Comparison of ENCODE assay signal across 3 cellular contexts in genomic region chr1:40743860-40744259, GRCh38.
TF ChIP-seq lines count a peak whose summit lies in the region.

No MANE protein-coding gene starts in this region.

TF ChIP-seq in GM23338, 12 proteins besides CTCF, POLR2A, EP300 and RAD21 (continues in another document):
- TF ChIP-seq CREB1 (CRISPR knock-in tag; IDR thresholded peaks at IDR 0.05; ENCODE audit: low read depth) = no peak
- TF ChIP-seq ZNF114 (CRISPR knock-in tag; IDR thresholded peaks at IDR 0.05) = no peak
- no peak for TF ChIP-seq EZH2phosphoT487 (IDR thresholded peaks at IDR 0.05; ENCODE audit: unreplicated experiment)
- no peak for TF ChIP-seq STAT1 (IDR thresholded peaks at IDR 0.05; ENCODE audit: unreplicated experiment)
- TF ChIP-seq EZH2 (IDR thresholded peaks at IDR 0.05; ENCODE audit: low read depth, unreplicated experiment) = no peak
- no peak for TF ChIP-seq NANOG (IDR thresholded peaks at IDR 0.05; ENCODE audit: borderline replicate concordance)
- TF ChIP-seq ZNF462 (CRISPR knock-in tag; IDR thresholded peaks at IDR 0.05) = no peak

TF ChIP-seq in WTC11, 78 proteins besides CTCF, POLR2A, EP300 and RAD21 (continues in another document):
- no peak for TF ChIP-seq ZNF671 (CRISPR knock-in tag; IDR thresholded peaks at IDR 0.05)
- TF ChIP-seq OVOL2 (CRISPR knock-in tag; IDR thresholded peaks at IDR 0.05; ENCODE audit: borderline replicate concordance) = no peak
- TF ChIP-seq TP53 (CRISPR knock-in tag; IDR thresholded peaks at IDR 0.05) = no peak
- no peak for TF ChIP-seq MAX (CRISPR knock-in tag; IDR thresholded peaks at IDR 0.05)
- TF ChIP-seq NR1H2 (CRISPR knock-in tag; IDR thresholded peaks at IDR 0.05) = no peak
- TF ChIP-seq NR2C2 (CRISPR knock-in tag; IDR thresholded peaks at IDR 0.05) = no peak
- no peak for TF ChIP-seq ATF3 (CRISPR knock-in tag; conservative IDR thresholded peaks at IDR 0.05)
- TF ChIP-seq ARID4B (CRISPR knock-in tag; IDR thresholded peaks at IDR 0.05; ENCODE audit: borderline replicate concordance) = no peak
- no peak for TF ChIP-seq PRDM15 (CRISPR knock-in tag; IDR thresholded peaks at IDR 0.05)
- no peak for TF ChIP-seq ZMAT4 (CRISPR knock-in tag; IDR thresholded peaks at IDR 0.05)
- TF ChIP-seq FOXK1 (CRISPR knock-in tag; IDR thresholded peaks at IDR 0.05) = no peak
- TF ChIP-seq JAZF1 (CRISPR knock-in tag; IDR thresholded peaks at IDR 0.05) = no peak
- no peak for TF ChIP-seq ZNF138 (CRISPR knock-in tag; conservative IDR thresholded peaks at IDR 0.05)

TF ChIP-seq in liver, 16 proteins besides CTCF, POLR2A, EP300 and RAD21:
- TF ChIP-seq ZBTB33 (IDR thresholded peaks at IDR 0.05) = no peak
- no peak for TF ChIP-seq YY1 (IDR thresholded peaks at IDR 0.05)
- TF ChIP-seq GABPA (IDR thresholded peaks at IDR 0.05 in 1 of 2, conservative IDR thresholded peaks at IDR 0.05 in 1 of 2) = no peak
- TF ChIP-seq HNF4A (conservative IDR thresholded peaks at IDR 0.05) = no peak
- no peak for TF ChIP-seq ATF3 (IDR thresholded peaks at IDR 0.05)
- TF ChIP-seq REST (IDR thresholded peaks at IDR 0.05) = no peak
- TF ChIP-seq NR2F2 (IDR thresholded peaks at IDR 0.05) = no peak
- TF ChIP-seq SP1 (IDR thresholded peaks at IDR 0.05) = no peak
- no peak for TF ChIP-seq TAF1 (conservative IDR thresholded peaks at IDR 0.05)
- no peak for TF ChIP-seq FOXA2 (IDR thresholded peaks at IDR 0.05)
- TF ChIP-seq FOXA1 (IDR thresholded peaks at IDR 0.05) = no peak
- TF ChIP-seq HNF4G (IDR thresholded peaks at IDR 0.05) = no peak
